In genomic region chr11:88701816-88702215, GRCh38 we compare ENCODE assay signal across 34 cellular contexts.
"Had no signal": no experiment of that assay in that cellular context is flagged by ENCODE, and none has a peak within 500 bp of the region (broad histone marks: within the 10 kb centered on the region; RNA-seq: fewer than 3 reads in every experiment).

No MANE protein-coding gene starts in this region.

- FAIRE-seq: astrocyte, bronchial epithelial cell had no signal

- H3K27me3 ChIP-seq: adrenal gland, ascending aorta, body of pancreas, brain microvascular endothelial cell, breast epithelium, cardiac muscle cell had no signal

- ATAC-seq: activated naive CD4-positive, alpha-beta T cell treated with anti-CD3 and anti-CD28 coated beads, Interleukin-2, amount 50 U/mL, for 72 hours; activated naive CD8-positive, alpha-beta T cell treated with anti-CD3 and anti-CD28 coated beads, Interleukin-2, amount 50 U/mL, for 24 hours; activated T-cell treated with anti-CD3 and anti-CD28 coated beads, Interleukin-2, amount 50 U/mL, for 4 hours; activated T-cell treated with anti-CD3 and anti-CD28 coated beads, Interleukin-2, amount 50 U/mL, for 72 hours; activated T-helper 17 cell treated with anti-CD3 and anti-CD28 coated beads, Interleukin-2, amount 50 U/mL, for 72 hours; body of pancreas had no signal

- DNase-seq: activated effector memory CD4-positive, alpha-beta T cell treated with anti-CD3 and anti-CD28 coated beads, Interleukin-2, amount 50 U/mL, for 16 hours; activated effector memory CD4-positive, alpha-beta T cell treated with Interleukin-2 at 50 U/mL for 16 hours; activated gamma-delta T cell; activated gamma-delta T cell treated with Interleukin-2 at 50 U/mL for 16 hours; activated naive CD4-positive, alpha-beta T cell; activated naive CD4-positive, alpha-beta T cell treated with anti-CD3 and anti-CD28 coated beads for 36 hours; activated naive CD4-positive, alpha-beta T cell treated with anti-CD3 and anti-CD28 coated beads, Interleukin-2, amount 10 ng/mL, durations not matched to agents 7 days and 5 days; activated naive CD4-positive, alpha-beta T cell treated with anti-CD3 and anti-CD28 coated beads, Interleukin-2, amount 50 U/mL, for 16 hours; activated naive CD4-positive, alpha-beta T cell treated with Interleukin-2 at 50 U/mL for 16 hours; activated naive CD8-positive, alpha-beta T cell treated with anti-CD3 and anti-CD28 coated beads for 36 hours; activated naive CD8-positive, alpha-beta T cell treated with anti-CD3 and anti-CD28 coated beads, Interleukin-2, amount 10 ng/mL, durations not matched to agents 7 days and 5 days; activated naive CD8-positive, alpha-beta T cell treated with anti-CD3 and anti-CD28 coated beads, Interleukin-2, amount 50 U/mL, for 24 hours; activated T-cell treated with anti-CD3 and anti-CD28 coated beads, Interleukin-2, amount 50 U/mL, for 1 hour; activated T-cell treated with anti-CD3 and anti-CD28 coated beads, Interleukin-2, amount 50 U/mL, for 24 hours; activated T-cell treated with anti-CD3 and anti-CD28 coated beads, Interleukin-2, amount 50 U/mL, for 4 hours; activated T-cell treated with anti-CD3 and anti-CD28 coated beads, Interleukin-2, amount 50 U/mL, for 48 hours; activated T-cell treated with anti-CD3 and anti-CD28 coated beads, Interleukin-2, amount 50 U/mL, for 72 hours; adrenal gland; amniotic stem cell; amygdala; anterior cingulate cortex; aorta; body of pancreas; brain microvascular endothelial cell; caudate nucleus; central memory CD4-positive, alpha-beta T cell; cerebellar nuclear complex had no signal

- H3K9me3 ChIP-seq: adrenal gland, ascending aorta, body of pancreas, breast epithelium had no signal

- H3K27ac ChIP-seq: adrenal gland, ascending aorta, body of pancreas, brain microvascular endothelial cell, breast epithelium, cardiac muscle cell had no signal

- H3K4me3 ChIP-seq: adrenal gland, ascending aorta, body of pancreas, breast epithelium, cardiac muscle cell had no signal

- H3K36me3 ChIP-seq: adrenal gland, ascending aorta, brain microvascular endothelial cell, breast epithelium, cardiac muscle cell had no signal

- H3K4me1 ChIP-seq: adrenal gland, ascending aorta, body of pancreas, breast epithelium had no signal
